ENCODE assay signal across 1 cellular context in genomic region chr22:45638834-45639746, GRCh38.
A peak's percentile ranks its signal among the peaks of the same experiment; 100 is the strongest.
TF ChIP-seq lines count a peak whose summit lies in the region.

No MANE protein-coding gene starts in this region.

TF ChIP-seq in K562, 482 proteins besides CTCF, POLR2A, EP300 and RAD21 (continues in another document):
- peak; percentile 95 for TF ChIP-seq ZNF316 (IDR thresholded peaks at IDR 0.05)
- TF ChIP-seq CXXC5 (CRISPR knock-in tag; IDR thresholded peaks at IDR 0.05) = peak; percentile 51
- peak; percentile 89 for TF ChIP-seq MAFG (tag; conservative IDR thresholded peaks at IDR 0.05)
- 0 out of 2 replicates have a peak, but pooled peaks have one; percentile 36 for TF ChIP-seq JUND (IDR thresholded peaks at IDR 0.05; ENCODE audit: borderline replicate concordance, low read depth, low read length)
- no peak for TF ChIP-seq JUND (tag; IDR thresholded peaks at IDR 0.05; ENCODE audit: borderline replicate concordance, low read depth, low read length)
- no peak for TF ChIP-seq ZFP30 (CRISPR knock-in tag; IDR thresholded peaks at IDR 0.05; ENCODE audit: borderline replicate concordance)
- TF ChIP-seq CREM (IDR thresholded peaks at IDR 0.05; ENCODE audit: low read depth) = 0 out of 2 replicates have a peak, but pooled peaks have one; percentile 6
- peak; percentile 49 for TF ChIP-seq ZFP36 (IDR thresholded peaks at IDR 0.05; ENCODE audit: low read depth, low read length, partially characterized antibody)
- TF ChIP-seq ATF7 (IDR thresholded peaks at IDR 0.05) = 0 out of 2 replicates have a peak, but pooled peaks have one; percentile 29
- TF ChIP-seq E2F6 (IDR thresholded peaks at IDR 0.05; ENCODE audit: borderline replicate concordance in 1 of 2, extremely low read depth in 1 of 2, insufficient read depth in 1 of 2, insufficient read length in 1 of 2, low read depth in 1 of 2, low read length in 1 of 2, poor library complexity in 1 of 2, severe bottlenecking in 1 of 2) = peak; percentile 54 to 80
- peak; percentile 66 for TF ChIP-seq SMAD4 (CRISPR knock-in tag; conservative IDR thresholded peaks at IDR 0.05)
- TF ChIP-seq NFE2 (IDR thresholded peaks at IDR 0.05; ENCODE audit: low read depth) = peak; percentile 91
- peak; percentile 39; the same call in 1 of the 2 replicates for TF ChIP-seq SMARCA4 (IDR thresholded peaks at IDR 0.05)
- TF ChIP-seq KLF1 (tag; IDR thresholded peaks at IDR 0.05) = peak; percentile 80; the same call in 1 of the 2 replicates
- no peak for TF ChIP-seq ZNF740 (CRISPR knock-in tag; IDR thresholded peaks at IDR 0.05)
- TF ChIP-seq ZNF740 (tag; IDR thresholded peaks at IDR 0.05) = no peak
- TF ChIP-seq ZNF407 (IDR thresholded peaks at IDR 0.05; ENCODE audit: low read depth) = no peak
- 0 out of 2 replicates have a peak, but pooled peaks have one; percentile 36 for TF ChIP-seq EP400 (IDR thresholded peaks at IDR 0.05)
- 0 out of 2 replicates have a peak, but pooled peaks have one; percentile 43 for TF ChIP-seq CTBP1 (IDR thresholded peaks at IDR 0.05; ENCODE audit: borderline replicate concordance)
- TF ChIP-seq CGGBP1 (CRISPR knock-in tag; IDR thresholded peaks at IDR 0.05) = no peak
- peak; percentile 70 for TF ChIP-seq BCOR (IDR thresholded peaks at IDR 0.05)
- TF ChIP-seq ZNF174 (CRISPR knock-in tag; IDR thresholded peaks at IDR 0.05) = no peak
- no peak for TF ChIP-seq DACH1 (IDR thresholded peaks at IDR 0.05; ENCODE audit: partially characterized antibody)
- TF ChIP-seq SMARCA5 (IDR thresholded peaks at IDR 0.05) = no peak
- no peak for TF ChIP-seq CBX8 (IDR thresholded peaks at IDR 0.05; ENCODE audit: borderline replicate concordance, extremely low read depth, low read depth, low read length, poor library complexity, severe bottlenecking)
- TF ChIP-seq PYGO2 (tag; IDR thresholded peaks at IDR 0.05) = no peak
- TF ChIP-seq TCF7L2 (IDR thresholded peaks at IDR 0.05; ENCODE audit: low read depth, low read length) = no peak
- TF ChIP-seq SMARCE1 (IDR thresholded peaks at IDR 0.05) = peak; percentile 30; the same call in 1 of the 2 replicates
- 0 out of 2 replicates have a peak, but pooled peaks have one; percentile 34 for TF ChIP-seq RNF2 (IDR thresholded peaks at IDR 0.05)
- TF ChIP-seq ARID1B (IDR thresholded peaks at IDR 0.05) = peak; percentile 59
- peak; percentile 56; the same call in 1 of the 2 replicates for TF ChIP-seq MAFF (IDR thresholded peaks at IDR 0.05; ENCODE audit: low read length)
- peak; percentile 92 for TF ChIP-seq CEBPB (tag; IDR thresholded peaks at IDR 0.05)
- no peak for TF ChIP-seq ZNF263 (CRISPR knock-in tag; IDR thresholded peaks at IDR 0.05; ENCODE audit: borderline replicate concordance)
- TF ChIP-seq NR2C1 (IDR thresholded peaks at IDR 0.05) = no peak
- 0 out of 2 replicates have a peak, but pooled peaks have one; percentile 21 for TF ChIP-seq NR2C1 (tag; IDR thresholded peaks at IDR 0.05)
- TF ChIP-seq ASH1L (IDR thresholded peaks at IDR 0.05; ENCODE audit: borderline replicate concordance, low read depth, partially characterized antibody) = no peak
- 0 out of 2 replicates have a peak, but pooled peaks have one; percentile 17 for TF ChIP-seq DMBX1 (CRISPR knock-in tag; IDR thresholded peaks at IDR 0.05; ENCODE audit: borderline replicate concordance)
- TF ChIP-seq CEBPG (CRISPR knock-in tag; IDR thresholded peaks at IDR 0.05) = peak; percentile 60
- TF ChIP-seq CEBPG (tag; conservative IDR thresholded peaks at IDR 0.05 in 1 of 2, IDR thresholded peaks at IDR 0.05 in 1 of 2) = peak in 1 of 2 experiments; percentile 45; a peak in 1 of 4 replicates
- peak; percentile 51 for TF ChIP-seq MAX (CRISPR knock-in tag; IDR thresholded peaks at IDR 0.05)
- no peak for TF ChIP-seq IRF1 (CRISPR knock-in tag; IDR thresholded peaks at IDR 0.05; ENCODE audit: borderline replicate concordance)
- 0 out of 2 replicates have a peak, but pooled peaks have one; percentile 12 for TF ChIP-seq NFE2L1 (tag; IDR thresholded peaks at IDR 0.05; ENCODE audit: borderline replicate concordance, low read depth)
- 0 out of 2 replicates have a peak, but pooled peaks have one; percentile 8 for TF ChIP-seq RBFOX2 (IDR thresholded peaks at IDR 0.05; ENCODE audit: low read depth, low read length)
- TF ChIP-seq AFF1 (IDR thresholded peaks at IDR 0.05; ENCODE audit: low read depth in 1 of 2, partially characterized antibody in 2 of 2) = no peak
- 0 out of 2 replicates have a peak, but pooled peaks have one; percentile 23 for TF ChIP-seq GABPA (tag; conservative IDR thresholded peaks at IDR 0.05; ENCODE audit: low read depth)
- peak; percentile 78 for TF ChIP-seq ZNF592 (IDR thresholded peaks at IDR 0.05)
- peak; percentile 61 for TF ChIP-seq DPF2 (IDR thresholded peaks at IDR 0.05)
- TF ChIP-seq EHMT2 (IDR thresholded peaks at IDR 0.05) = peak; percentile 53; the same call in 1 of the 2 replicates
